In genomic region chr5:87116821-87117512, GRCh38 we compare ENCODE assay signal across 10 cellular contexts.
DNase-seq lines count a peak whose midpoint lies in the region; ATAC-seq, FAIRE-seq and TF ChIP-seq lines count a peak whose summit lies in the region.
"Had no signal": no experiment of that assay in that cellular context is flagged by ENCODE, and none has a peak within 500 bp of the region (broad histone marks: within the 10 kb centered on the region; RNA-seq: fewer than 3 reads in every experiment).

No MANE protein-coding gene starts in this region.

- FAIRE-seq in GM12878 (lab: Jason Lieb, UNC) = peak; percentile 74

- ATAC-seq in GM18517 (IDR thresholded peaks at IDR 0.05; ENCODE audit: unreplicated experiment) = peak; percentile 90
- peak; percentile 78 for ATAC-seq in GM21390 (IDR thresholded peaks at IDR 0.05; ENCODE audit: unreplicated experiment)
- ATAC-seq in HG03280 (IDR thresholded peaks at IDR 0.05; ENCODE audit: unreplicated experiment) = peak; percentile 83
- ATAC-seq in GM12878 = peak; percentile 74
- no peak for ATAC-seq in lower lobe of right lung

- SMC1A ChIA-PET in GM12878 (lab: Charles Lee; ENCODE audit: uncharacterized antibody, unreplicated experiment) = interaction anchor here (0.7 to 4.0 kb wide), 33 partner anchors 8 to 326 kb away, joined by 3 to 52 read pairs (median 5); partner anchors contain the start of gene CCNH

- H3K4me1 ChIP-seq in GM12878 (ENCODE audit: control insufficient read depth, insufficient read depth, low read length) (peaks cover 42% of the 10 kb centered on the region), lower lobe of right lung (peaks cover 18% of the 10 kb centered on the region)

- TF ChIP-seq CTCF in GM12878 (IDR thresholded peaks at IDR 0.05 in 2 of 3, conservative IDR thresholded peaks at IDR 0.05 in 1 of 3; ENCODE audit: control insufficient read depth in 2 of 3, extremely low read depth in 1 of 3, insufficient read depth in 1 of 3, low read depth in 3 of 3, low read length in 3 of 3) (no peak), lower lobe of right lung (IDR thresholded peaks at IDR 0.05) (no peak)

- peak in 1 of 2 experiments; percentile 74; a peak in 1 of 4 replicates for TF ChIP-seq EP300 in GM12878 (IDR thresholded peaks at IDR 0.05; ENCODE audit: borderline replicate concordance in 1 of 2, control insufficient read depth in 1 of 2, low read depth in 2 of 2, low read length in 2 of 2)

- in situ Hi-C loops in GM12878 (cut with MboI) = loop anchor here (5.0 kb wide), 1 partner anchor 115 kb away; no protein-coding TSS in a partner anchor

- no peaks in the 10 kb centered on the region; the same call in 2 of the 3 replicates for H3K9me3 ChIP-seq in GM12878 (replicated peaks; ENCODE audit: control insufficient read depth, insufficient read depth, low read length)
- no peaks in the 10 kb centered on the region for H3K9me3 ChIP-seq in lower lobe of right lung

- DNase-seq in GM12878 (ENCODE audit: low read depth, low spot score) = peak; percentile 89
- no peak for DNase-seq in NCI-H1048 (lab: John Stamatoyannopoulos, UW)
- DNase-seq in H7 = no peak
- no peak for DNase-seq in lower lobe of right lung
- no peak for DNase-seq in NCI-H510A treated with DMSO at 0.1 percent for 48 hours (lab: John Stamatoyannopoulos, UW)
- DNase-seq: NCI-H524, trophoblast cell had no signal

- no peak for TF ChIP-seq POLR2A in GM12878 (IDR thresholded peaks at IDR 0.05; ENCODE audit: low read depth, low read length)

- RAD21 ChIA-PET in GM12878 (lab: Charles Lee; ENCODE audit: unreplicated experiment) = interaction anchor here (0.6 to 8.1 kb wide), 22 partner anchors 10 to 232 kb away, joined by 3 to 81 read pairs (median 5); partner anchors contain the start of gene RASA1

- WGBS in GM12878 (ENCODE audit: insufficient coverage, insufficient replicate concordance, low lambda C conversion rate, missing lambda C conversion rate) = 59% methylated on average over 2 of the region's 2 CpGs

- H3K79me2 ChIP-seq in GM12878 (ENCODE audit: control insufficient read depth, insufficient read depth, low read length) = no peaks in the 10 kb centered on the region

- no peaks in the 10 kb centered on the region for H3K36me3 ChIP-seq in GM12878 (ENCODE audit: control insufficient read depth in 2 of 2, insufficient read depth in 2 of 2, low read length in 1 of 2)
- H3K36me3 ChIP-seq in H7 (replicated peaks; ENCODE audit: control insufficient read depth, insufficient read depth, low read length) = no peaks in the 10 kb centered on the region
- H3K36me3 ChIP-seq in lower lobe of right lung = no peaks in the 10 kb centered on the region

- H4K20me1 ChIP-seq in GM12878 (ENCODE audit: control insufficient read depth, insufficient read depth) = no peaks in the 10 kb centered on the region

- peak; percentile 16; the same call in 1 of the 2 replicates for TF ChIP-seq RAD21 in GM12878 (IDR thresholded peaks at IDR 0.05; ENCODE audit: insufficient read depth, low read depth, low read length)

- no peak overlapping the region for H3K4me3 ChIP-seq in GM12878
- no peak overlapping the region for H3K4me3 ChIP-seq in H7 (ENCODE audit: insufficient read depth, low read depth, low read length)
- H3K4me3 ChIP-seq in lower lobe of right lung = no peak overlapping the region

- H2AFZ ChIP-seq in GM12878 (ENCODE audit: control insufficient read depth, low read depth, low read length) = peak overlapping the region; percentile 54

- intact Hi-C loops in GM12878 (cut with micrococcal nuclease; ENCODE audit: unreplicated experiment) = loop anchor here (1.0 to 10.0 kb wide), 4 partner anchors 14 to 148 kb away; partner anchors contain the start of gene RASA1
- intact Hi-C loops in lower lobe of right lung (cut with DNase I) = no loop called here

- BruUV-seq in GM12878 (replicated peaks; lab: Mats Ljungman, UMichigan) = no TSS peak

- H3K9ac ChIP-seq in GM12878 (ENCODE audit: control insufficient read depth, insufficient read depth, low read length) = no peak overlapping the region

- POLR2A ChIA-PET in GM12878 (lab: Charles Lee) = interaction anchor here (0.6 to 2.3 kb wide), 13 partner anchors 8 to 151 kb away, joined by 3 to 12 read pairs (median 6); partner anchors contain the start of gene RASA1

- H3K4me2 ChIP-seq in GM12878 (ENCODE audit: control insufficient read depth, insufficient read depth) = peak overlapping the region; percentile 75

- H3K27me3 ChIP-seq in GM12878 (replicated peaks in 1 of 2; ENCODE audit: control insufficient read depth in 2 of 2, insufficient read depth in 2 of 2, low read length in 1 of 2) (no peaks in the 10 kb centered on the region), H7 (ENCODE audit: control insufficient read depth, insufficient read depth, low read length) (no peaks in the 10 kb centered on the region), lower lobe of right lung (ENCODE audit: low read depth) (no peaks in the 10 kb centered on the region)

- H3K27ac ChIP-seq in GM12878 (ENCODE audit: control insufficient read depth, insufficient read depth) = peak overlapping the region; percentile 84
- no peak overlapping the region for H3K27ac ChIP-seq in lower lobe of right lung

- CTCF ChIA-PET in GM12878 (lab: Yijun Ruan, JAX) = interaction anchor here (0.6 to 2.0 kb wide), 14 partner anchors 11 to 283 kb away, joined by 3 to 18 read pairs (median 4); no protein-coding TSS in a partner anchor

TF ChIP-seq in GM12878, 131 proteins besides CTCF, POLR2A, EP300 and RAD21 (continues in another document):
- TF ChIP-seq BCLAF1 (IDR thresholded peaks at IDR 0.05) (no peak), HCFC1 (IDR thresholded peaks at IDR 0.05; ENCODE audit: low read length) (no peak), ZBTB4 (CRISPR knock-in tag; IDR thresholded peaks at IDR 0.05) (no peak), NBN (IDR thresholded peaks at IDR 0.05) (no peak), SUPT20H (IDR thresholded peaks at IDR 0.05; ENCODE audit: borderline replicate concordance, control insufficient read depth, low read depth, low read length) (no peak)
- TF ChIP-seq, protein P1, sequence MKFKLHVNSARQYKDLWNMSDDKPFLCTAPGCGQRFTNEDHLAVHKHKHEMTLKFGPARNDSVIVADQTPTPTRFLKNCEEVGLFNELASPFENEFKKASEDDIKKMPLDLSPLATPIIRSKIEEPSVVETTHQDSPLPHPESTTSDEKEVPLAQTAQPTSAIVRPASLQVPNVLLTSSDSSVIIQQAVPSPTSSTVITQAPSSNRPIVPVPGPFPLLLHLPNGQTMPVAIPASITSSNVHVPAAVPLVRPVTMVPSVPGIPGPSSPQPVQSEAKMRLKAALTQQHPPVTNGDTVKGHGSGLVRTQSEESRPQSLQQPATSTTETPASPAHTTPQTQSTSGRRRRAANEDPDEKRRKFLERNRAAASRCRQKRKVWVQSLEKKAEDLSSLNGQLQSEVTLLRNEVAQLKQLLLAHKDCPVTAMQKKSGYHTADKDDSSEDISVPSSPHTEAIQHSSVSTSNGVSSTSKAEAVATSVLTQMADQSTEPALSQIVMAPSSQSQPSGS (IDR thresholded peaks at IDR 0.05; ENCODE audit: low read length) = peak; percentile 93
- TF ChIP-seq, protein P2, sequence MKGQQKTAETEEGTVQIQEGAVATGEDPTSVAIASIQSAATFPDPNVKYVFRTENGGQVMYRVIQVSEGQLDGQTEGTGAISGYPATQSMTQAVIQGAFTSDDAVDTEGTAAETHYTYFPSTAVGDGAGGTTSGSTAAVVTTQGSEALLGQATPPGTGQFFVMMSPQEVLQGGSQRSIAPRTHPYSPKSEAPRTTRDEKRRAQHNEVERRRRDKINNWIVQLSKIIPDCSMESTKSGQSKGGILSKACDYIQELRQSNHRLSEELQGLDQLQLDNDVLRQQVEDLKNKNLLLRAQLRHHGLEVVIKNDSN (IDR thresholded peaks at IDR 0.05; ENCODE audit: borderline replicate concordance, extremely low read length, insufficient read depth, low read depth, low read length) = no peak

Comparison
In these comparisons a context has a peak if more than half of its experiments do, and no peak if none do; other contexts are left out.
1. ATAC-seq: peak in GM18517 (single experiment), GM21390 (single experiment), HG03280 (single experiment) and GM12878 (single experiment); none in lower lobe of right lung (0 of 2).